Comparison of ENCODE assay signal across 35 cellular contexts in genomic region chr18:784470-785172, GRCh38.
"Had no signal": no experiment of that assay in that cellular context is flagged by ENCODE, and none has a peak within 500 bp of the region (broad histone marks: within the 10 kb centered on the region; RNA-seq: fewer than 3 reads in every experiment).

No MANE protein-coding gene starts in this region.

- DNase-seq: activated CD4-positive, alpha-beta memory T cell treated with anti-CD3 and anti-CD28 coated beads for 36 hours; activated CD4-positive, alpha-beta T cell treated with anti-CD3 and anti-CD28 coated beads, Interleukin-2, amount 10 ng/mL, durations not matched to agents 24 days and 14 days; activated CD4-positive, CD25-positive, alpha-beta regulatory T cell treated with anti-CD3 and anti-CD28 coated beads, Interleukin-2, amount 50 U/mL, for 72 hours; activated CD8-positive, alpha-beta memory T cell treated with anti-CD3 and anti-CD28 coated beads, Interleukin-2, amount 50 U/mL, for 4 hours; activated gamma-delta T cell treated with Interleukin-2 at 50 U/mL for 16 hours; activated naive CD4-positive, alpha-beta T cell treated with anti-CD3 and anti-CD28 coated beads, Interleukin-2, amount 50 U/mL, for 16 hours; activated T-cell treated with anti-CD3 and anti-CD28 coated beads, Interleukin-2, amount 50 U/mL, for 1 hour; anterior cingulate cortex; dermis blood vessel endothelial cell; effector CD8-positive, alpha-beta T cell; gastrocnemius medialis; left lung; lower lobe of right lung; mesenchymal stem cell; mucosa of descending colon; nephron progenitor cell; ovary; small intestine; stimulated activated CD4-positive, alpha-beta T cell treated with anti-CD3 and anti-CD28 coated beads, Interleukin-4, amount 100 ng/mL, for 24 hours; stimulated activated naive CD8-positive, alpha-beta T cell treated with anti-CD3 and anti-CD28 coated beads, Interleukin-15, amount 100 ng/mL, for 72 hours; substantia nigra; SW 1271; T-helper 17 cell; T1000; WERI-Rb-1 had no signal

- FAIRE-seq: bronchial epithelial cell, colon, endometrium, small intestine had no signal

- H3K4me3 Mint-ChIP-seq: activated CD4-positive, alpha-beta memory T cell treated with anti-CD3 and anti-CD28 coated beads for 36 hours; activated CD4-positive, alpha-beta T cell treated with anti-CD3 and anti-CD28 coated beads, Interleukin-2, amount 10 ng/mL, durations not matched to agents 24 days and 14 days; activated T-helper 17 cell treated with anti-CD3 and anti-CD28 coated beads, Interleukin-2, amount 50 U/mL, for 72 hours; nephron progenitor cell; stimulated activated memory B cell treated with anti-CD40 and anti-IgM and Interleukin-4, amounts not matched to agents 10 μg/mL and 1 μg/mL and 100 μg/mL, for 72 hours; stimulated activated naive CD8-positive, alpha-beta T cell treated with anti-CD3 and anti-CD28 coated beads, Interleukin-15, amount 100 ng/mL, for 72 hours; T-helper 17 cell; type B pancreatic cell had no signal

- H3K9me3 Mint-ChIP-seq: activated CD4-positive, alpha-beta memory T cell treated with anti-CD3 and anti-CD28 coated beads for 36 hours; activated CD4-positive, alpha-beta T cell treated with anti-CD3 and anti-CD28 coated beads, Interleukin-2, amount 10 ng/mL, durations not matched to agents 24 days and 14 days; activated T-helper 17 cell treated with anti-CD3 and anti-CD28 coated beads, Interleukin-2, amount 50 U/mL, for 72 hours; stimulated activated memory B cell treated with anti-CD40 and anti-IgM and Interleukin-4, amounts not matched to agents 10 μg/mL and 1 μg/mL and 100 μg/mL, for 72 hours; stimulated activated naive CD8-positive, alpha-beta T cell treated with anti-CD3 and anti-CD28 coated beads, Interleukin-15, amount 100 ng/mL, for 72 hours; type B pancreatic cell had no signal

- H3K27ac ChIP-seq: gastrocnemius medialis, hepatocyte, left lung, lower lobe of right lung, neutrophil, ovary, WERI-Rb-1 had no signal

- H3K36me3 ChIP-seq: gastrocnemius medialis, left lung, lower lobe of right lung, neutrophil, ovary, WERI-Rb-1 had no signal

- H3K36me3 Mint-ChIP-seq: activated CD4-positive, alpha-beta memory T cell treated with anti-CD3 and anti-CD28 coated beads for 36 hours; stimulated activated memory B cell treated with anti-CD40 and anti-IgM and Interleukin-4, amounts not matched to agents 10 μg/mL and 1 μg/mL and 100 μg/mL, for 72 hours; type B pancreatic cell had no signal

- ATAC-seq: activated T-helper 17 cell treated with anti-CD3 and anti-CD28 coated beads, Interleukin-2, amount 50 U/mL, for 72 hours; gastrocnemius medialis; left lung; lower lobe of right lung; mucosa of descending colon; sciatic nerve; stimulated activated memory B cell treated with anti-CD40 and anti-IgM and Interleukin-4, amounts not matched to agents 10 μg/mL and 1 μg/mL and 100 μg/mL, for 72 hours; stimulated activated naive CD8-positive, alpha-beta T cell treated with anti-CD3 and anti-CD28 coated beads, Interleukin-15, amount 100 ng/mL, for 72 hours; T-helper 17 cell had no signal

- H3K4me1 Mint-ChIP-seq: stimulated activated memory B cell treated with anti-CD40 and anti-IgM and Interleukin-4, amounts not matched to agents 10 μg/mL and 1 μg/mL and 100 μg/mL, for 72 hours had no signal

- H2AFZ ChIP-seq: hepatocyte had no signal

- H3K4me2 ChIP-seq: hepatocyte had no signal

- H3K4me1 ChIP-seq: lower lobe of right lung had no signal

- H3K27me3 Mint-ChIP-seq: activated CD4-positive, alpha-beta memory T cell treated with anti-CD3 and anti-CD28 coated beads for 36 hours; activated CD4-positive, alpha-beta T cell treated with anti-CD3 and anti-CD28 coated beads, Interleukin-2, amount 10 ng/mL, durations not matched to agents 24 days and 14 days; activated T-helper 17 cell treated with anti-CD3 and anti-CD28 coated beads, Interleukin-2, amount 50 U/mL, for 72 hours; progenitor cell of endocrine pancreas; stimulated activated naive CD8-positive, alpha-beta T cell treated with anti-CD3 and anti-CD28 coated beads, Interleukin-15, amount 100 ng/mL, for 72 hours; T-helper 17 cell; type B pancreatic cell had no signal

- H3K27ac Mint-ChIP-seq: activated CD4-positive, alpha-beta memory T cell treated with anti-CD3 and anti-CD28 coated beads for 36 hours; activated CD4-positive, alpha-beta T cell treated with anti-CD3 and anti-CD28 coated beads, Interleukin-2, amount 10 ng/mL, durations not matched to agents 24 days and 14 days; activated T-helper 17 cell treated with anti-CD3 and anti-CD28 coated beads, Interleukin-2, amount 50 U/mL, for 72 hours; nephron progenitor cell; progenitor cell of endocrine pancreas; stimulated activated memory B cell treated with anti-CD40 and anti-IgM and Interleukin-4, amounts not matched to agents 10 μg/mL and 1 μg/mL and 100 μg/mL, for 72 hours; T-helper 17 cell; type B pancreatic cell had no signal

- H3K9me3 ChIP-seq: gastrocnemius medialis, left lung, lower lobe of right lung, mucosa of descending colon, ovary had no signal

- H3K27me3 ChIP-seq: gastrocnemius medialis, hepatocyte, left lung, ovary had no signal

- H3K4me3 ChIP-seq: gastrocnemius medialis, hepatocyte, left lung, lower lobe of right lung, mucosa of descending colon, ovary had no signal
